ENCODE assay signal across 8 cellular contexts in genomic region chr19:47243364-47243775, GRCh38. TPM values are rescaled to one million over a fixed set of nuclear protein-coding genes. Genes with fewer than 3 reads are reported as not detected.
DNase-seq lines count a peak whose midpoint lies in the region; ATAC-seq, FAIRE-seq and TF ChIP-seq lines count a peak whose summit lies in the region.

No MANE protein-coding gene starts in this region.

- FAIRE-seq in frontal cortex (lab: Jason Lieb, UNC), result no peak

- H3K27ac Mint-ChIP-seq in activated T-cell treated with anti-CD3 and anti-CD28 coated beads, Interleukin-2, amount 50 U/mL, for 24 hours, result peak overlapping the region; percentile 97
- peak overlapping the region; percentile 92 for H3K27ac Mint-ChIP-seq in activated CD8-positive, alpha-beta T cell treated with anti-CD3 and anti-CD28 coated beads, Interleukin-2, amount 10 ng/mL, durations not matched to agents 7 days and 5 days

- H3K27me3 ChIP-seq in iPS-15b (ENCODE audit: control insufficient read depth, insufficient read depth, low read length) (peaks cover 37% of the 10 kb centered on the region), thoracic aorta (replicated peaks; ENCODE audit: insufficient read depth) (no peaks in the 10 kb centered on the region)

- no peaks in the 10 kb centered on the region for H3K9me3 Mint-ChIP-seq in activated T-cell treated with anti-CD3 and anti-CD28 coated beads, Interleukin-2, amount 50 U/mL, for 24 hours
- H3K9me3 Mint-ChIP-seq in activated CD8-positive, alpha-beta T cell treated with anti-CD3 and anti-CD28 coated beads, Interleukin-2, amount 10 ng/mL, durations not matched to agents 7 days and 5 days (ENCODE audit: insufficient read depth), result no peaks in the 10 kb centered on the region

- H3K9me3 ChIP-seq in iPS-15b (ENCODE audit: control insufficient read depth, insufficient read depth, low read length) (no peaks in the 10 kb centered on the region), thoracic aorta (no peaks in the 10 kb centered on the region)

- TF ChIP-seq CTCF in thoracic aorta (IDR thresholded peaks at IDR 0.05), result no peak

- no peak for DNase-seq in activated T-cell treated with anti-CD3 and anti-CD28 coated beads, Interleukin-2, amount 50 U/mL, for 24 hours
- no peak for DNase-seq in activated T-cell treated with anti-CD3 and anti-CD28 coated beads, Interleukin-2, amount 50 U/mL, for 1 hour
- DNase-seq in activated CD8-positive, alpha-beta T cell treated with anti-CD3 and anti-CD28 coated beads, Interleukin-2, amount 10 ng/mL, durations not matched to agents 7 days and 5 days, result no peak
- DNase-seq in thoracic aorta (ENCODE audit: low spot score) (no peak), frontal cortex (ENCODE audit: low spot score in 2 of 2) (no peak), NCI-H2196 treated with DMSO at 0.1 percent for 48 hours (lab: John Stamatoyannopoulos, UW; ENCODE audit: unreplicated experiment) (no peak)

- H3K27ac ChIP-seq in thoracic aorta, result peak overlapping the region; percentile 55 to 82

- H3K36me3 ChIP-seq in iPS-15b (ENCODE audit: control insufficient read depth, insufficient read depth, low read length), result no peaks in the 10 kb centered on the region
- H3K36me3 ChIP-seq in thoracic aorta, result no peaks in the 10 kb centered on the region

- peaks cover 37% of the 10 kb centered on the region for H3K4me1 Mint-ChIP-seq in activated T-cell treated with anti-CD3 and anti-CD28 coated beads, Interleukin-2, amount 50 U/mL, for 24 hours (ENCODE audit: low read depth)
- peaks cover 47% of the 10 kb centered on the region for H3K4me1 Mint-ChIP-seq in activated CD8-positive, alpha-beta T cell treated with anti-CD3 and anti-CD28 coated beads, Interleukin-2, amount 10 ng/mL, durations not matched to agents 7 days and 5 days (ENCODE audit: low read depth)

- POLR2A ChIA-PET in activated CD8-positive, alpha-beta T cell treated with anti-CD3 and anti-CD28 coated beads, Interleukin-2, amount 10 ng/mL, durations not matched to agents 7 days and 5 days (lab: Charles Lee), result interaction anchor here (0.8 to 3.0 kb wide), 9 partner anchors 11 to 111 kb away, joined by 3 to 44 read pairs (median 9); partner anchors contain the start of genes CCDC9 and INAFM1

- peaks cover 4% of the 10 kb centered on the region for H3K27me3 Mint-ChIP-seq in activated T-cell treated with anti-CD3 and anti-CD28 coated beads, Interleukin-2, amount 50 U/mL, for 24 hours
- H3K27me3 Mint-ChIP-seq in activated CD8-positive, alpha-beta T cell treated with anti-CD3 and anti-CD28 coated beads, Interleukin-2, amount 10 ng/mL, durations not matched to agents 7 days and 5 days (ENCODE audit: low read depth), result no peaks in the 10 kb centered on the region

- H3K9ac ChIP-seq in iPS-15b (ENCODE audit: low read depth, low read length), result no peak overlapping the region

- H3K4me3 ChIP-seq in iPS-15b (ENCODE audit: low read depth, low read length), result peak overlapping the region; percentile 55
- peak overlapping the region; percentile 75 for H3K4me3 ChIP-seq in thoracic aorta

- peak; percentile 5 for ATAC-seq in activated CD8-positive, alpha-beta T cell treated with anti-CD3 and anti-CD28 coated beads, Interleukin-2, amount 10 ng/mL, durations not matched to agents 7 days and 5 days
- no peak for ATAC-seq in thoracic aorta (ENCODE audit: insufficient number of reproducible peaks, low FRiP score, low read depth)
- no peak for ATAC-seq in GM18873 (IDR thresholded peaks at IDR 0.05; ENCODE audit: low FRiP score, unreplicated experiment)

- H3K4me3 Mint-ChIP-seq in activated T-cell treated with anti-CD3 and anti-CD28 coated beads, Interleukin-2, amount 50 U/mL, for 24 hours, result peak overlapping the region; percentile 84
- H3K4me3 Mint-ChIP-seq in activated CD8-positive, alpha-beta T cell treated with anti-CD3 and anti-CD28 coated beads, Interleukin-2, amount 10 ng/mL, durations not matched to agents 7 days and 5 days, result peak overlapping the region; percentile 66

- CTCF ChIA-PET in activated CD8-positive, alpha-beta T cell treated with anti-CD3 and anti-CD28 coated beads, Interleukin-2, amount 10 ng/mL, durations not matched to agents 7 days and 5 days (lab: Charles Lee), result interaction anchor here (1.0 to 6.8 kb wide), 14 partner anchors 10 to 231 kb away, joined by 3 to 484 read pairs (median 22); partner anchors contain the start of genes CCDC9 and SAE1

- H3K36me3 Mint-ChIP-seq in activated T-cell treated with anti-CD3 and anti-CD28 coated beads, Interleukin-2, amount 50 U/mL, for 24 hours (ENCODE audit: low read depth), result peaks cover 2% of the 10 kb centered on the region
- H3K36me3 Mint-ChIP-seq in activated CD8-positive, alpha-beta T cell treated with anti-CD3 and anti-CD28 coated beads, Interleukin-2, amount 10 ng/mL, durations not matched to agents 7 days and 5 days (ENCODE audit: low read depth), result no peaks in the 10 kb centered on the region

- H3K4me1 ChIP-seq in iPS-15b (ENCODE audit: control insufficient read depth, insufficient read depth, low read length), result peaks cover 6% of the 10 kb centered on the region
- peaks cover 19 to 38% of the 10 kb centered on the region in 2 donors for H3K4me1 ChIP-seq in thoracic aorta (ENCODE audit: control insufficient read depth in 1 of 2, low read depth in 2 of 2)

RNA-seq across cellular contexts. Expression of gene BBC3, which starts 12.4 kb away (rescaled TPM):
- total RNA-seq in activated CD8-positive, alpha-beta T cell treated with anti-CD3 and anti-CD28 coated beads, Interleukin-2, amount 10 ng/mL, durations not matched to agents 7 days and 5 days, result 10 to 100 TPM; 15.7 to 16.8 TPM
- total RNA-seq in thoracic aorta (10 to 100 TPM in 1 of 2 donors, 1 to 10 TPM in 1; 6.5 to 21.4 TPM), frontal cortex (12.2 TPM)

RNA-seq across cellular contexts. Expression of gene CCDC9, which starts 13.0 kb away (rescaled TPM):
- total RNA-seq in activated CD8-positive, alpha-beta T cell treated with anti-CD3 and anti-CD28 coated beads, Interleukin-2, amount 10 ng/mL, durations not matched to agents 7 days and 5 days, result 10 to 100 TPM; 30.0 to 32.1 TPM
- total RNA-seq in thoracic aorta (10 to 100 TPM; 26.7 to 38.9 TPM), frontal cortex (2.4 TPM)

RNA-seq across cellular contexts. Expression of gene INAFM1, which starts 31.3 kb away (rescaled TPM):
- 10 to 100 TPM; 12.9 to 14.3 TPM for total RNA-seq in activated CD8-positive, alpha-beta T cell treated with anti-CD3 and anti-CD28 coated beads, Interleukin-2, amount 10 ng/mL, durations not matched to agents 7 days and 5 days
- total RNA-seq in thoracic aorta, result 10 to 100 TPM; 10.3 to 18.6 TPM
- 4.1 TPM for total RNA-seq in frontal cortex
